In genomic region chr1:57489342-57490036, GRCh38 we compare ENCODE assay signal across 12 cellular contexts.
DNase-seq lines count a peak whose midpoint lies in the region; ATAC-seq, FAIRE-seq and TF ChIP-seq lines count a peak whose summit lies in the region.
"Had no signal": no experiment of that assay in that cellular context is flagged by ENCODE, and none has a peak within 500 bp of the region (broad histone marks: within the 10 kb centered on the region; RNA-seq: fewer than 3 reads in every experiment).

No MANE protein-coding gene starts in this region.

- no peaks in the 10 kb centered on the region for H3K79me2 ChIP-seq in GM23248 (ENCODE audit: insufficient read depth)
- H3K79me2 ChIP-seq in endothelial cell of umbilical vein (ENCODE audit: control insufficient read depth, insufficient read depth, low read length), result no peaks in the 10 kb centered on the region

- peaks cover 30% of the 10 kb centered on the region for H3K4me1 ChIP-seq in GM23248 (ENCODE audit: insufficient read depth)
- no peaks in the 10 kb centered on the region for H3K4me1 ChIP-seq in endothelial cell of umbilical vein (ENCODE audit: control insufficient read depth, extremely low read depth, insufficient read depth, low read length)
- no peaks in the 10 kb centered on the region for H3K4me1 ChIP-seq in heart right ventricle

- dilution Hi-C loops in endothelial cell of umbilical vein (cut with MboI; ENCODE audit: extremely low pct_ligation_motif_present, low sequenced_read_pairs), result no loop called here

- FAIRE-seq in RCC 7860 (lab: Jason Lieb, UNC), result peak; percentile 78
- FAIRE-seq in endothelial cell of umbilical vein (lab: Jason Lieb, UNC), result no peak

- TF ChIP-seq CTCF in endothelial cell of umbilical vein (IDR thresholded peaks at IDR 0.05; ENCODE audit: extremely low read depth in 1 of 2, insufficient read depth in 1 of 2, low read depth in 1 of 2, low read length in 2 of 2), result no peak
- no peak for TF ChIP-seq CTCF in endothelial cell (IDR thresholded peaks at IDR 0.05; ENCODE audit: unreplicated experiment)
- TF ChIP-seq CTCF in heart right ventricle (IDR thresholded peaks at IDR 0.05), result no peak

- H3K36me3 Mint-ChIP-seq in endothelial cell (ENCODE audit: low read depth, unreplicated experiment), result no peaks in the 10 kb centered on the region
- no peaks in the 10 kb centered on the region for H3K36me3 Mint-ChIP-seq in activated CD4-positive, alpha-beta T cell treated with anti-CD3 and anti-CD28 coated beads, Interleukin-2, amount 10 ng/mL, durations not matched to agents 24 days and 14 days (ENCODE audit: low read depth)
- H3K36me3 Mint-ChIP-seq: stimulated activated effector memory CD8-positive, alpha-beta T cell treated with anti-CD3 and anti-CD28 coated beads, Interleukin-12 subunit alpha, Interleukin-12 subunit beta, amount 100 ng/mL, for 72 hours had no signal

- intact Hi-C loops in endothelial cell of umbilical vein (cut with micrococcal nuclease), result no loop called here
- intact Hi-C loops in heart right ventricle (cut with DNase I), result no loop called here
- intact Hi-C loops in activated CD4-positive, alpha-beta T cell treated with anti-CD3 and anti-CD28 coated beads, Interleukin-2, amount 10 ng/mL, durations not matched to agents 24 days and 14 days (cut with micrococcal nuclease), result no loop called here

- peak overlapping the region; percentile 54 for H3K27ac ChIP-seq in GM23248
- H3K27ac ChIP-seq in endothelial cell of umbilical vein (ENCODE audit: insufficient read depth, low read depth, low read length), result no peak overlapping the region
- no peak overlapping the region for H3K27ac ChIP-seq in heart right ventricle
- H3K27ac ChIP-seq: VCaP had no signal

- H3K4me3 ChIP-seq in GM23248, result no peak overlapping the region
- H3K4me3 ChIP-seq in endothelial cell of umbilical vein (replicated peaks in 1 of 3; ENCODE audit: insufficient read depth in 1 of 3, low read depth in 1 of 3, low read length in 3 of 3), result no peak overlapping the region
- no peak overlapping the region for H3K4me3 ChIP-seq in heart right ventricle

- ATAC-seq in heart right ventricle, result no peak
- ATAC-seq: stimulated activated effector memory CD8-positive, alpha-beta T cell treated with anti-CD3 and anti-CD28 coated beads, Interleukin-12 subunit alpha, Interleukin-12 subunit beta, amount 100 ng/mL, for 72 hours had no signal

- H3K9ac ChIP-seq in GM23248 (no peak overlapping the region), endothelial cell of umbilical vein (replicated peaks; ENCODE audit: extremely low read depth, insufficient read depth, low read length) (no peak overlapping the region)

- H3K9me2 ChIP-seq in GM23248 (ENCODE audit: insufficient read depth), result no peaks in the 10 kb centered on the region

- no TSS peak for BruUV-seq in endothelial cell of umbilical vein (replicated peaks; lab: Mats Ljungman, UMichigan)

- DNase-seq in GM23248, result peak; percentile 81
- peak; percentile 67 for DNase-seq in RCC 7860 (ENCODE audit: low spot score)
- DNase-seq in endothelial cell of umbilical vein (ENCODE audit: low read depth, low spot score), result peak; percentile 51
- DNase-seq in renal cortical epithelial cell (ENCODE audit: low read depth), result peak; percentile 94
- DNase-seq in endothelial cell (ENCODE audit: low spot score), result no peak
- no peak for DNase-seq in activated CD4-positive, alpha-beta T cell treated with anti-CD3 and anti-CD28 coated beads, Interleukin-2, amount 50 U/mL, for 1 hour
- DNase-seq in heart right ventricle, result no peak
- DNase-seq in activated CD4-positive, alpha-beta T cell treated with anti-CD3 and anti-CD28 coated beads, Interleukin-2, amount 10 ng/mL, durations not matched to agents 24 days and 14 days, result no peak
- DNase-seq: DMS53 had no signal

- peak overlapping the region; percentile 51; the same call in 1 of the 2 replicates for H2AFZ ChIP-seq in GM23248
- H2AFZ ChIP-seq in endothelial cell of umbilical vein (ENCODE audit: low read depth, low read length), result no peak overlapping the region

- no peaks in the 10 kb centered on the region for H3K9me3 ChIP-seq in GM23248 (ENCODE audit: low read depth)
- no peaks in the 10 kb centered on the region for H3K9me3 ChIP-seq in endothelial cell of umbilical vein (replicated peaks; ENCODE audit: control insufficient read depth, insufficient read depth, low read length)
- no peaks in the 10 kb centered on the region for H3K9me3 ChIP-seq in heart right ventricle

- peaks cover 26% of the 10 kb centered on the region for H3F3A ChIP-seq in GM23248 (ENCODE audit: insufficient read depth)

- H3K36me3 ChIP-seq in GM23248 (ENCODE audit: low read depth) (no peaks in the 10 kb centered on the region), endothelial cell of umbilical vein (ENCODE audit: control insufficient read depth in 2 of 2, extremely low read depth in 1 of 2, insufficient read depth in 2 of 2, low read length in 2 of 2) (no peaks in the 10 kb centered on the region), heart right ventricle (no peaks in the 10 kb centered on the region)

- TF ChIP-seq POLR2A in endothelial cell of umbilical vein (IDR thresholded peaks at IDR 0.05; ENCODE audit: low read depth, low read length), result no peak

- no peaks in the 10 kb centered on the region for H3K9me1 ChIP-seq in endothelial cell of umbilical vein (replicated peaks; ENCODE audit: control insufficient read depth, extremely low read depth, insufficient read depth, low read length)

- H3K4me3 Mint-ChIP-seq in endothelial cell (ENCODE audit: unreplicated experiment), result no peak overlapping the region
- H3K4me3 Mint-ChIP-seq in activated CD4-positive, alpha-beta T cell treated with anti-CD3 and anti-CD28 coated beads, Interleukin-2, amount 10 ng/mL, durations not matched to agents 24 days and 14 days, result no peak overlapping the region
- H3K4me3 Mint-ChIP-seq: dendritic cell treated with granulocyte-macrophage colony-stimulating factor and Interleukin-4, amounts not matched to agents 40 ng/mL and 50 ng/mL, for 4 days; stimulated activated effector memory CD8-positive, alpha-beta T cell treated with anti-CD3 and anti-CD28 coated beads, Interleukin-12 subunit alpha, Interleukin-12 subunit beta, amount 100 ng/mL, for 72 hours had no signal

- H3K9me3 Mint-ChIP-seq in endothelial cell (ENCODE audit: unreplicated experiment), result no peaks in the 10 kb centered on the region
- no peaks in the 10 kb centered on the region for H3K9me3 Mint-ChIP-seq in activated CD4-positive, alpha-beta T cell treated with anti-CD3 and anti-CD28 coated beads, Interleukin-2, amount 10 ng/mL, durations not matched to agents 24 days and 14 days

- POLR2A ChIA-PET in endothelial cell of umbilical vein (lab: Charles Lee), result no interaction called here

- in situ Hi-C loops in GM23248 (cut with MboI), result no loop called here

- H3K4me1 Mint-ChIP-seq in endothelial cell (ENCODE audit: unreplicated experiment), result no peaks in the 10 kb centered on the region
- no peaks in the 10 kb centered on the region for H3K4me1 Mint-ChIP-seq in activated CD4-positive, alpha-beta T cell treated with anti-CD3 and anti-CD28 coated beads, Interleukin-2, amount 10 ng/mL, durations not matched to agents 24 days and 14 days
- H3K4me1 Mint-ChIP-seq: stimulated activated effector memory CD8-positive, alpha-beta T cell treated with anti-CD3 and anti-CD28 coated beads, Interleukin-12 subunit alpha, Interleukin-12 subunit beta, amount 100 ng/mL, for 72 hours had no signal

- no peaks in the 10 kb centered on the region for H3K27me3 ChIP-seq in GM23248 (replicated peaks; ENCODE audit: insufficient read depth)
- H3K27me3 ChIP-seq in endothelial cell of umbilical vein (ENCODE audit: control insufficient read depth in 2 of 2, insufficient read depth in 2 of 2, low read length in 2 of 2), result peaks cover 0 to 1% of the 10 kb centered on the region in 2 experiments
- H3K27me3 ChIP-seq in heart right ventricle, result no peaks in the 10 kb centered on the region

- no peaks in the 10 kb centered on the region for H3K27me3 Mint-ChIP-seq in endothelial cell (ENCODE audit: unreplicated experiment)
- no peaks in the 10 kb centered on the region for H3K27me3 Mint-ChIP-seq in activated CD4-positive, alpha-beta T cell treated with anti-CD3 and anti-CD28 coated beads, Interleukin-2, amount 10 ng/mL, durations not matched to agents 24 days and 14 days
- H3K27me3 Mint-ChIP-seq: dendritic cell treated with granulocyte-macrophage colony-stimulating factor and Interleukin-4, amounts not matched to agents 40 ng/mL and 50 ng/mL, for 4 days had no signal

- WGBS in GM23248 (ENCODE audit: low coverage in 1 of 2, low lambda C conversion rate in 2 of 2, missing lambda C conversion rate in 2 of 2), 2 experiments, result 44 to 49% methylated on average over 5 of the region's 5 CpGs
- WGBS in heart right ventricle, 2 donors, result 80 to 88% methylated on average over 5 of the region's 5 CpGs

- no peak overlapping the region for H3K27ac Mint-ChIP-seq in endothelial cell (ENCODE audit: unreplicated experiment)
- no peak overlapping the region for H3K27ac Mint-ChIP-seq in activated CD4-positive, alpha-beta T cell treated with anti-CD3 and anti-CD28 coated beads, Interleukin-2, amount 10 ng/mL, durations not matched to agents 24 days and 14 days
- H3K27ac Mint-ChIP-seq: dendritic cell treated with granulocyte-macrophage colony-stimulating factor and Interleukin-4, amounts not matched to agents 40 ng/mL and 50 ng/mL, for 4 days; stimulated activated effector memory CD8-positive, alpha-beta T cell treated with anti-CD3 and anti-CD28 coated beads, Interleukin-12 subunit alpha, Interleukin-12 subunit beta, amount 100 ng/mL, for 72 hours had no signal

- H4K20me1 ChIP-seq in GM23248 (ENCODE audit: insufficient read depth) (no peaks in the 10 kb centered on the region), endothelial cell of umbilical vein (replicated peaks; ENCODE audit: control insufficient read depth, extremely low read depth, insufficient read depth, low read length) (no peaks in the 10 kb centered on the region)

- H3K4me2 ChIP-seq in GM23248 (ENCODE audit: unreplicated experiment) (peak overlapping the region; percentile 57), endothelial cell of umbilical vein (ENCODE audit: insufficient read depth, low read length) (no peak overlapping the region)

- CTCF ChIA-PET in endothelial cell of umbilical vein (lab: Charles Lee), result no interaction called here

TF ChIP-seq in endothelial cell of umbilical vein, 7 proteins besides CTCF, POLR2A, EP300 and RAD21 (continues in another document):
- TF ChIP-seq EZH2 (IDR thresholded peaks at IDR 0.05; ENCODE audit: borderline replicate concordance, low read depth, low read length, severe bottlenecking) (no peak), FOS (IDR thresholded peaks at IDR 0.05; ENCODE audit: borderline replicate concordance, insufficient read depth, low read length) (peak; percentile 58), GATA2 (IDR thresholded peaks at IDR 0.05; ENCODE audit: insufficient read depth, insufficient read length, low read depth, low read length) (no peak), JUN (IDR thresholded peaks at IDR 0.05; ENCODE audit: borderline replicate concordance, insufficient read depth, insufficient read length, low read depth) (peak; percentile 78), MAX (IDR thresholded peaks at IDR 0.05; ENCODE audit: insufficient read depth, insufficient read length) (no peak), MYC (IDR thresholded peaks at IDR 0.05; ENCODE audit: low read depth, low read length) (no peak)

Comparison
In these comparisons a context has a peak if more than half of its experiments do, and no peak if none do; other contexts are left out.
1. DNase-seq: peak in GM23248 (single experiment), RCC 7860 (single experiment), endothelial cell of umbilical vein (single experiment) and renal cortical epithelial cell (single experiment); none in endothelial cell (single experiment), activated CD4-positive, alpha-beta T cell treated with anti-CD3 and anti-CD28 coated beads, Interleukin-2, amount 50 U/mL, for 1 hour (single experiment), heart right ventricle (0 of 2) and activated CD4-positive, alpha-beta T cell treated with anti-CD3 and anti-CD28 coated beads, Interleukin-2, amount 10 ng/mL, durations not matched to agents 24 days and 14 days (single experiment).